ENCODE assay signal across 9 cellular contexts in genomic region chr2:44941551-44942234, GRCh38. TPM values are rescaled to one million over a fixed set of nuclear protein-coding genes. Genes with fewer than 3 reads are reported as not detected.
DNase-seq lines count a peak whose midpoint lies in the region; ATAC-seq, FAIRE-seq and TF ChIP-seq lines count a peak whose summit lies in the region.
"Had no signal": no experiment of that assay in that cellular context is flagged by ENCODE, and none has a peak within 500 bp of the region (broad histone marks: within the 10 kb centered on the region; RNA-seq: fewer than 3 reads in every experiment).

TSS of gene SIX3 (plus strand) at chr2:44941702. CDS start at chr2:44942105, 403 bp downstream.

- CTCF ChIA-PET in BJ (lab: Yijun Ruan, JAX), result no interaction called here

- peaks cover 64% of the 10 kb centered on the region for H3K27me3 ChIP-seq in BJ (ENCODE audit: control insufficient read depth, insufficient read depth, low read length)
- peaks cover 53% of the 10 kb centered on the region for H3K27me3 ChIP-seq in rectal smooth muscle tissue (ENCODE audit: control insufficient read depth, insufficient read depth, low read length)

- POLR2A ChIA-PET in BJ (lab: Charles Lee), result no interaction called here

- DNase-seq in BJ (ENCODE audit: low read depth) (no peak), HTR-8/SVneo (ENCODE audit: insufficient read length, low spot score) (no peak), fibroblast of gingiva (ENCODE audit: low read depth) (peak; percentile 41), A172 (ENCODE audit: low spot score) (no peak)
- peak; percentile 51 for DNase-seq in activated CD4-positive, CD25-positive, alpha-beta regulatory T cell treated with anti-CD3 and anti-CD28 coated beads, Interleukin-2, amount 50 U/mL, for 72 hours

- ATAC-seq in GM18867 (IDR thresholded peaks at IDR 0.05; ENCODE audit: unreplicated experiment), result peak; percentile 54
- ATAC-seq in HG03565 (IDR thresholded peaks at IDR 0.05; ENCODE audit: unreplicated experiment), result no peak

- H3K4me1 ChIP-seq in rectal smooth muscle tissue (ENCODE audit: control insufficient read depth, insufficient read depth, low read length), result no peaks in the 10 kb centered on the region

- peak within 1 kb of the TSS; percentile 17 for H3K4me3 ChIP-seq in BJ (ENCODE audit: low read depth, low read length)
- peak within 1 kb of the TSS; percentile 60 for H3K4me3 ChIP-seq in rectal smooth muscle tissue (ENCODE audit: low read length)

- FAIRE-seq in HTR-8/SVneo (lab: Jason Lieb, UNC), result peak; percentile 86

- no peak within 1 kb of the TSS for H3K27ac ChIP-seq in rectal smooth muscle tissue (ENCODE audit: low read depth, low read length)

- H3K36me3 ChIP-seq in BJ (ENCODE audit: control insufficient read depth, insufficient read depth, low read length) (no peaks in the 10 kb centered on the region), rectal smooth muscle tissue (ENCODE audit: control insufficient read depth, insufficient read depth, low read length) (no peaks in the 10 kb centered on the region)

- no peak for TF ChIP-seq CTCF in BJ (IDR thresholded peaks at IDR 0.05; ENCODE audit: insufficient read depth, low read depth, low read length)

- no peak within 1 kb of the TSS for H3K9ac ChIP-seq in rectal smooth muscle tissue (ENCODE audit: low read length)

RNA-seq across cellular contexts. Expression of gene SIX3, which starts in this region (rescaled TPM):
- polyA plus RNA-seq in BJ (2011; rRNA removed), result not detected in 2 replicates
- polyA minus RNA-seq in BJ (2011; rRNA and poly(A)+ RNA removed), result not detected in 2 replicates
- not detected in 2 replicates for total RNA-seq in A172 (2014; rRNA removed; shearing (Covaris generic))
- total RNA-seq: pulmonary artery endothelial cell had no signal

Comparison
In these comparisons a context has a peak if more than half of its experiments do, and no peak if none do; other contexts are left out.
1. DNase-seq: peak in activated CD4-positive, CD25-positive, alpha-beta regulatory T cell treated with anti-CD3 and anti-CD28 coated beads, Interleukin-2, amount 50 U/mL, for 72 hours (single experiment) and fibroblast of gingiva (single experiment); none in BJ (single experiment), HTR-8/SVneo (single experiment) and A172 (single experiment).